In genomic region chr3:80677796-80678195, GRCh38 we compare ENCODE assay signal across 21 cellular contexts.
DNase-seq lines count a peak whose midpoint lies in the region; ATAC-seq, FAIRE-seq and TF ChIP-seq lines count a peak whose summit lies in the region.
"Had no signal": no experiment of that assay in that cellular context is flagged by ENCODE, and none has a peak within 500 bp of the region (broad histone marks: within the 10 kb centered on the region; RNA-seq: fewer than 3 reads in every experiment).

No MANE protein-coding gene starts in this region.

- H3K4me2 ChIP-seq in PC-3 (ENCODE audit: low read length) = no peak overlapping the region
- H3K4me2 ChIP-seq: neural progenitor cell had no signal

- TF ChIP-seq POLR2A in GM12891 (IDR thresholded peaks at IDR 0.05; ENCODE audit: low read depth, low read length) = no peak

- H3K27ac ChIP-seq in PC-3 (ENCODE audit: low read length) = no peak overlapping the region
- H3K27ac ChIP-seq: breast epithelium, neural progenitor cell, sigmoid colon, upper lobe of left lung had no signal

- peak; percentile 3 for DNase-seq in GM03348 (ENCODE audit: low spot score)
- DNase-seq in PC-3 = peak; percentile 55
- peak; percentile 56 for DNase-seq in choroid plexus epithelial cell (ENCODE audit: low read depth)
- peak; percentile 3 for DNase-seq in pulmonary artery endothelial cell (ENCODE audit: low read depth, low spot score)
- DNase-seq in NCI-H446 (lab: John Stamatoyannopoulos, UW) = no peak
- DNase-seq in GM12891 (ENCODE audit: insufficient read length, low spot score) = no peak
- DNase-seq: effector CD4-positive, alpha-beta T cell; foreskin fibroblast; mesendoderm; NCI-H187; NCI-H510A treated with DMSO at 0.1 percent for 48 hours; sigmoid colon; SW 1271; upper lobe of left lung had no signal

- H3K27me3 ChIP-seq in PC-3 (ENCODE audit: low read length) = no peaks in the 10 kb centered on the region
- H3K27me3 ChIP-seq: breast epithelium, neural progenitor cell, sigmoid colon, upper lobe of left lung had no signal

- FAIRE-seq in GM12891 (lab: Jason Lieb, UNC) = no peak
- FAIRE-seq: G401.6 had no signal

- H3K79me2 ChIP-seq in PC-3 (ENCODE audit: low read length) = no peaks in the 10 kb centered on the region

- no peak overlapping the region for H2AFZ ChIP-seq in PC-3 (ENCODE audit: low read length)
- H2AFZ ChIP-seq: neural progenitor cell had no signal

- no peaks in the 10 kb centered on the region for H3K4me1 ChIP-seq in PC-3 (ENCODE audit: insufficient read depth, low read length)
- H3K4me1 ChIP-seq: breast epithelium, neural progenitor cell, sigmoid colon, upper lobe of left lung had no signal

- no TSS peak for BruUV-seq in PC-3 (replicated peaks; lab: Mats Ljungman, UMichigan)

- CTCF ChIA-PET in PC-3 (lab: Charles Lee) = interaction anchor here (1.3 to 1.5 kb wide), 2 partner anchors 152 to 1157 kb away, joined by 7 to 8 read pairs; no protein-coding TSS in a partner anchor

- ATAC-seq in PC-3 = peak; percentile 99
- no peak for ATAC-seq in HG03159 (IDR thresholded peaks at IDR 0.05; ENCODE audit: unreplicated experiment)
- ATAC-seq: Panc1; stimulated activated effector memory CD8-positive, alpha-beta T cell treated with anti-CD3 and anti-CD28 coated beads, Interleukin-12 subunit alpha, Interleukin-12 subunit beta, amount 100 ng/mL, for 72 hours; WTC11 had no signal

- H3K4me3 ChIP-seq in PC-3 (ENCODE audit: low read length) (no peak overlapping the region), choroid plexus epithelial cell (ENCODE audit: low read depth, low read length) (no peak overlapping the region)
- H3K4me3 ChIP-seq: breast epithelium, neural progenitor cell, sigmoid colon, upper lobe of left lung had no signal

- H3K9me2 ChIP-seq in PC-3 (replicated peaks; ENCODE audit: low read length) = no peaks in the 10 kb centered on the region

- POLR2A ChIA-PET in PC-3 (lab: Charles Lee; ENCODE audit: unreplicated experiment) = interaction anchor here (0.6 kb wide), 1 partner anchor 638 kb away, joined by 3 read pairs; no protein-coding TSS in a partner anchor

- no peaks in the 10 kb centered on the region for H3F3A ChIP-seq in PC-3 (ENCODE audit: low read length, unreplicated experiment)

- H3K36me3 ChIP-seq in PC-3 (ENCODE audit: low read depth, low read length) = no peaks in the 10 kb centered on the region
- H3K36me3 ChIP-seq: breast epithelium, neural progenitor cell, sigmoid colon, upper lobe of left lung had no signal

- H4K20me1 ChIP-seq in PC-3 (ENCODE audit: low read length) = no peaks in the 10 kb centered on the region

- no peak for TF ChIP-seq CTCF in PC-3 (conservative IDR thresholded peaks at IDR 0.05; ENCODE audit: low read depth, low read length)
- TF ChIP-seq CTCF in choroid plexus epithelial cell (conservative IDR thresholded peaks at IDR 0.05; ENCODE audit: low read depth, low read length) = no peak

- no peak overlapping the region for H3K9ac ChIP-seq in PC-3 (ENCODE audit: low read length)
- H3K9ac ChIP-seq: neural progenitor cell had no signal

- intact Hi-C loops in PC-3 (cut with micrococcal nuclease) = loop anchor here (1.0 to 5.0 kb wide), 2 partner anchors 150 to 1156 kb away; no protein-coding TSS in a partner anchor

- H3K9me3 ChIP-seq in PC-3 (ENCODE audit: low read length) = no peaks in the 10 kb centered on the region
- H3K9me3 ChIP-seq: sigmoid colon, upper lobe of left lung had no signal

TF ChIP-seq in GM12891, 5 proteins besides CTCF, POLR2A, EP300 and RAD21:
- TF ChIP-seq TAF1 (IDR thresholded peaks at IDR 0.05; ENCODE audit: low read depth, low read length) (no peak), PAX5 (IDR thresholded peaks at IDR 0.05; ENCODE audit: insufficient read depth, low read length, severe bottlenecking) (no peak), SPI1 (IDR thresholded peaks at IDR 0.05; ENCODE audit: low read depth, low read length) (no peak), POU2F2 (IDR thresholded peaks at IDR 0.05; ENCODE audit: low read depth, low read length) (no peak), POLR2AphosphoS5 (IDR thresholded peaks at IDR 0.05; ENCODE audit: low read depth, low read length) (no peak)

Comparison
In these comparisons a context has a peak if more than half of its experiments do, and no peak if none do; other contexts are left out.
1. DNase-seq: peak in GM03348 (single experiment), PC-3 (single experiment), choroid plexus epithelial cell (single experiment) and pulmonary artery endothelial cell (single experiment); none in NCI-H446 (0 of 2) and GM12891 (single experiment).